ENCODE assay signal across 16 cellular contexts in genomic region chr2:98157557-98157956, GRCh38.
DNase-seq lines count a peak whose midpoint lies in the region; ATAC-seq and TF ChIP-seq lines count a peak whose summit lies in the region.
"Had no signal": no experiment of that assay in that cellular context is flagged by ENCODE, and none has a peak within 500 bp of the region (broad histone marks: within the 10 kb centered on the region; RNA-seq: fewer than 3 reads in every experiment).

No MANE protein-coding gene starts in this region.

- no peak overlapping the region for H3K27ac ChIP-seq in uterus
- H3K27ac ChIP-seq: BLaER1 treated with 17β-estradiol and CSF1 and Interleukin-3, amounts not matched to agents 10 nM and 100 nM had no signal

- DNase-seq in Calu3 (peak; percentile 30), RPMI7951 (ENCODE audit: low read depth) (peak; percentile 9), iPS-NIHi11 (ENCODE audit: low spot score) (peak; percentile 49), COLO829 (ENCODE audit: low spot score) (no peak), immature natural killer cell (no peak), uterus (no peak)
- DNase-seq: activated T-cell treated with anti-CD3 and anti-CD28 coated beads, Interleukin-2, amount 50 U/mL, for 72 hours; DMS79 treated with DMSO at 0.1 percent for 48 hours; MG63; midbrain; NCI-H2171; T1000 had no signal

- H3K4me3 ChIP-seq in uterus, result no peak overlapping the region
- H3K4me3 ChIP-seq: BLaER1 treated with 17β-estradiol and CSF1 and Interleukin-3, amounts not matched to agents 10 nM and 100 nM; MG63 had no signal

- intact Hi-C loops in Calu3 (cut with micrococcal nuclease; ENCODE audit: unreplicated experiment) (loop anchor here (10.0 kb wide), 1 partner anchor 353 kb away; no protein-coding TSS in a partner anchor), uterus (cut with DNase I; ENCODE audit: low total_unique reads) (no loop called here)

- H3K4me3 Mint-ChIP-seq in Calu3 (ENCODE audit: low read depth, unreplicated experiment) (no peak overlapping the region), immature natural killer cell (no peak overlapping the region)
- H3K4me3 Mint-ChIP-seq: activated T-cell treated with anti-CD3 and anti-CD28 coated beads, Interleukin-2, amount 50 U/mL, for 72 hours; central memory CD8-positive, alpha-beta T cell had no signal

- H3K27me3 Mint-ChIP-seq in Calu3 (ENCODE audit: unreplicated experiment) (peaks cover 44% of the 10 kb centered on the region), immature natural killer cell (ENCODE audit: low read depth in 3 of 3) (peaks cover 3 to 13% (median 4%) of the 10 kb centered on the region in 3 donors)

- no peak overlapping the region for H3K27ac Mint-ChIP-seq in Calu3 (ENCODE audit: unreplicated experiment)
- H3K27ac Mint-ChIP-seq in immature natural killer cell, result no peak overlapping the region
- H3K27ac Mint-ChIP-seq: activated T-cell treated with anti-CD3 and anti-CD28 coated beads, Interleukin-2, amount 50 U/mL, for 72 hours had no signal

- H3K9me3 Mint-ChIP-seq in Calu3 (ENCODE audit: low read depth, unreplicated experiment) (no peaks in the 10 kb centered on the region), immature natural killer cell (no peaks in the 10 kb centered on the region)
- H3K9me3 Mint-ChIP-seq: activated T-cell treated with anti-CD3 and anti-CD28 coated beads, Interleukin-2, amount 50 U/mL, for 72 hours; central memory CD8-positive, alpha-beta T cell had no signal

- no peaks in the 10 kb centered on the region for H3K36me3 Mint-ChIP-seq in Calu3 (ENCODE audit: insufficient read depth, unreplicated experiment)
- no peaks in the 10 kb centered on the region for H3K36me3 Mint-ChIP-seq in immature natural killer cell

- TF ChIP-seq POLR2A in uterus (IDR thresholded peaks at IDR 0.05), result no peak

- H3K27me3 ChIP-seq in uterus, result no peaks in the 10 kb centered on the region
- H3K27me3 ChIP-seq: BLaER1 treated with 17β-estradiol and CSF1 and Interleukin-3, amounts not matched to agents 10 nM and 100 nM; MG63 had no signal

- no TSS peak for BruUV-seq in Calu3 (replicated peaks; lab: Mats Ljungman, UMichigan)

- H3K4me1 Mint-ChIP-seq in Calu3 (ENCODE audit: low read depth, unreplicated experiment) (no peaks in the 10 kb centered on the region), immature natural killer cell (no peaks in the 10 kb centered on the region)
- H3K4me1 Mint-ChIP-seq: central memory CD8-positive, alpha-beta T cell had no signal

- H3K4me1 ChIP-seq in uterus, result no peaks in the 10 kb centered on the region

- ATAC-seq in GM18861 (IDR thresholded peaks at IDR 0.05; ENCODE audit: unreplicated experiment), result no peak
- ATAC-seq: activated T-cell treated with anti-CD3 and anti-CD28 coated beads, Interleukin-2, amount 50 U/mL, for 72 hours had no signal

- TF ChIP-seq CTCF in Calu3 (IDR thresholded peaks at IDR 0.05; ENCODE audit: unreplicated experiment), result no peak
- peak; percentile 55 for TF ChIP-seq CTCF in GM12873 (IDR thresholded peaks at IDR 0.05; ENCODE audit: insufficient read depth, low read depth, low read length, missing control alignments)
- TF ChIP-seq CTCF in uterus (IDR thresholded peaks at IDR 0.05), result no peak

- no peaks in the 10 kb centered on the region for H3K9me3 ChIP-seq in uterus
- H3K9me3 ChIP-seq: BLaER1 treated with 17β-estradiol and CSF1 and Interleukin-3, amounts not matched to agents 10 nM and 100 nM; MG63 had no signal

- H3K36me3 ChIP-seq in uterus, result no peaks in the 10 kb centered on the region
- H3K36me3 ChIP-seq: BLaER1 treated with 17β-estradiol and CSF1 and Interleukin-3, amounts not matched to agents 10 nM and 100 nM; MG63 had no signal

- CTCF ChIA-PET in Calu3 (lab: Charles Lee), result no interaction called here

Comparison
In these comparisons a context has a peak if more than half of its experiments do, and no peak if none do; other contexts are left out.
1. DNase-seq: peak in Calu3 (single experiment), RPMI7951 (single experiment) and iPS-NIHi11 (single experiment); none in COLO829 (single experiment), immature natural killer cell (0 of 3) and uterus (0 of 2).